In the genomic region with DNA sequence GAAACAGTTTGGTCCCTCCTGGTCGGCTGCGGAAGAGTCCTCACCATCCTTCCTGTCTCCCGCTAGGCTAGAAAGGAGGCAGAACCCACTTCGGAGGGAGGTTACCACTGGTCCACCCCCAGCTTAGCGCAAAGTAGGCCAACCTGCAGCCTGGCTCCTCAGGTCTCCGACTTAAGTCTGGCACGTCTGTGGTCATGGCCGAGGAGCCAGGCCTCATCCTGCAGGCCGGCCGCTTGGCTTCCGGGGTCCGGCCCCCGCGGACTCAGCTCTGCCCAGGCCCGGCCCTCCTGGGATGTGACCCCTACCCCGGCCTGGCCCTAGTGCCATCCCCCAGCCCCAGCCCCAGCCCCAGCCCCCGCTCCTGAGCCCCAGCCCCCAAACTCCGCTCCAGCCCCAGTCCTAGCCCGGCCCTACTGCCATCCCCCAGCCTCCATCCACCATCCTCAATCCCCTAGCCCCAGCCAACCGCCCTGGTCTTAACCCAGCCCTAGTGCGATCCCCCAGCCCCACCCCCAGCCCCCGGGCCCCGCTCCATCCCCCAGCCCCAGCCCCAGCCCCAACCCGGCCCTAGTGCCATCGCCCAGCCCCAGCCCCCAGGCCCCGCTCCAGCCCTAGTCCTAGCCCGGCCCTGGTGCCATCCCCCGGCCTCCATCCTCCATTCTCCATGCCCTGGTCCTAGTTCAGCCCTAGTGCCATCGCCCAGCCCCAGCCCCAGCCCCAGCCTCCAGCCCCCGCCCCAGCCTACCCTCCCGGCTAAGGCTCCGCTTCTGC, we compare ENCODE assay signal across 8 cellular contexts. TPM values are rescaled to one million over a fixed set of nuclear protein-coding genes. Genes with fewer than 3 reads are reported as not detected.
DNase-seq lines count a peak whose midpoint lies in the region; TF ChIP-seq lines count a peak whose summit lies in the region.

No MANE protein-coding gene starts in this region.

- H3K4me1 Mint-ChIP-seq in activated CD4-positive, alpha-beta T cell treated with anti-CD3 and anti-CD28 coated beads, Interleukin-2, amount 10 ng/mL, durations not matched to agents 7 days and 5 days: peaks cover 21% of the 10 kb centered on the region

- H3K4me2 ChIP-seq in Karpas-422 (ENCODE audit: low read depth, low read length, poor library complexity, severe bottlenecking) (peak overlapping the region; percentile 95), hepatocyte (peak overlapping the region; percentile 96)

- H3K27me3 Mint-ChIP-seq in activated CD4-positive, alpha-beta T cell treated with anti-CD3 and anti-CD28 coated beads, Interleukin-2, amount 10 ng/mL, durations not matched to agents 7 days and 5 days: no peaks in the 10 kb centered on the region

- CTCF ChIA-PET in activated CD4-positive, alpha-beta T cell treated with anti-CD3 and anti-CD28 coated beads, Interleukin-2, amount 10 ng/mL, durations not matched to agents 7 days and 5 days (lab: Charles Lee): no interaction called here

- peak overlapping the region; percentile 97 for H3K9ac ChIP-seq in Karpas-422 (ENCODE audit: low read length)

- H3K4me1 ChIP-seq in Karpas-422 (ENCODE audit: low read length) (peaks cover 7% of the 10 kb centered on the region), hepatocyte (ENCODE audit: insufficient read depth) (peaks cover 8% of the 10 kb centered on the region)

- H3K36me3 Mint-ChIP-seq in activated CD4-positive, alpha-beta T cell treated with anti-CD3 and anti-CD28 coated beads, Interleukin-2, amount 10 ng/mL, durations not matched to agents 7 days and 5 days (ENCODE audit: low read depth): peaks cover 27% of the 10 kb centered on the region

- no peaks in the 10 kb centered on the region for H3K9me3 Mint-ChIP-seq in activated CD4-positive, alpha-beta T cell treated with anti-CD3 and anti-CD28 coated beads, Interleukin-2, amount 10 ng/mL, durations not matched to agents 7 days and 5 days

- POLR2A ChIA-PET in activated CD4-positive, alpha-beta T cell treated with anti-CD3 and anti-CD28 coated beads, Interleukin-2, amount 10 ng/mL, durations not matched to agents 7 days and 5 days (lab: Charles Lee): interaction anchor here (0.5 to 1.0 kb wide), 2 partner anchors 21 to 683 kb away, joined by 3 to 6 read pairs; no protein-coding TSS in a partner anchor

- DNase-seq in activated CD4-positive, alpha-beta T cell treated with anti-CD3 and anti-CD28 coated beads, Interleukin-2, amount 10 ng/mL, durations not matched to agents 7 days and 5 days: peak; percentile 40
- no peak for DNase-seq in activated CD4-positive, alpha-beta T cell treated with anti-CD3 and anti-CD28 coated beads, Interleukin-2, amount 50 U/mL, for 1 hour
- DNase-seq in Karpas-422 (peak; percentile 67), hepatocyte (ENCODE audit: low spot score) (peak; percentile 55), skeletal muscle cell (ENCODE audit: low read depth) (no peak), NCI-H2029 treated with DMSO at 0.1 percent for 48 hours (lab: John Stamatoyannopoulos, UW) (no peak), DMS79 treated with DMSO at 0.1 percent for 48 hours (lab: John Stamatoyannopoulos, UW) (no peak)

- peak overlapping the region; percentile 91 for H3K4me3 ChIP-seq in Karpas-422 (ENCODE audit: low read length)
- peak overlapping the region; percentile 86 for H3K4me3 ChIP-seq in hepatocyte
- peak overlapping the region; percentile 69 for H3K4me3 ChIP-seq in skeletal muscle cell (ENCODE audit: low read depth, low read length)

- H3K9me2 ChIP-seq in Karpas-422 (replicated peaks; ENCODE audit: insufficient read depth, low read length) (no peaks in the 10 kb centered on the region), hepatocyte (replicated peaks; ENCODE audit: insufficient read depth) (no peaks in the 10 kb centered on the region)

- 1 to 4% (median 2%) methylated on average over 28 to 32 of the region's 32 CpGs for WGBS in adipose tissue, 3 donors
- 4% methylated on average over 17 of the region's 32 CpGs for WGBS in hepatocyte (ENCODE audit: low lambda C conversion rate, missing lambda C conversion rate)

- H2AFZ ChIP-seq in Karpas-422 (ENCODE audit: low read length): peak overlapping the region; percentile 84; the same call in 1 of the 2 replicates
- H2AFZ ChIP-seq in hepatocyte: peak overlapping the region; percentile 80

- H3K36me3 ChIP-seq in Karpas-422 (ENCODE audit: insufficient read depth, low read length) (peaks cover 23% of the 10 kb centered on the region; the same call in 1 of the 2 replicates), hepatocyte (replicated peaks; ENCODE audit: insufficient read depth, low read depth) (no peaks in the 10 kb centered on the region)

- peak overlapping the region; percentile 81 for H3K4me3 Mint-ChIP-seq in activated CD4-positive, alpha-beta T cell treated with anti-CD3 and anti-CD28 coated beads, Interleukin-2, amount 10 ng/mL, durations not matched to agents 7 days and 5 days

- H3K27me3 ChIP-seq in Karpas-422 (ENCODE audit: low read length) (no peaks in the 10 kb centered on the region), hepatocyte (no peaks in the 10 kb centered on the region)

- peak overlapping the region; percentile 83 for H3K27ac Mint-ChIP-seq in activated CD4-positive, alpha-beta T cell treated with anti-CD3 and anti-CD28 coated beads, Interleukin-2, amount 10 ng/mL, durations not matched to agents 7 days and 5 days

- H3K9me3 ChIP-seq in Karpas-422 (ENCODE audit: low read length): no peaks in the 10 kb centered on the region
- H3K9me3 ChIP-seq in hepatocyte (ENCODE audit: low read depth): no peaks in the 10 kb centered on the region

- H3K27ac ChIP-seq in Karpas-422 (ENCODE audit: low read length) (0 out of 2 replicates have a peak overlapping the region, but pooled peaks have one; percentile 47), adipose tissue (ENCODE audit: low read depth, low read length) (peak overlapping the region; percentile 34), hepatocyte (peak overlapping the region; percentile 88)

- TF ChIP-seq CTCF in hepatocyte (IDR thresholded peaks at IDR 0.05; ENCODE audit: poor library complexity): no peak

- H4K20me1 ChIP-seq in Karpas-422 (ENCODE audit: insufficient read depth, low read depth, low read length) (peaks cover 8% of the 10 kb centered on the region; the same call in 1 of the 2 replicates), hepatocyte (ENCODE audit: insufficient read depth, poor library complexity, severe bottlenecking) (no peaks in the 10 kb centered on the region)

- H3K79me2 ChIP-seq in Karpas-422 (ENCODE audit: low read length) (peaks cover 31% of the 10 kb centered on the region), hepatocyte (peaks cover 25% of the 10 kb centered on the region)

RNA-seq across cellular contexts. Expression of gene TOR1A, which starts 0.6 kb away (rescaled TPM):
- total RNA-seq in activated CD4-positive, alpha-beta T cell treated with anti-CD3 and anti-CD28 coated beads, Interleukin-2, amount 10 ng/mL, durations not matched to agents 7 days and 5 days: 10 to 100 TPM; 52.0 to 58.5 TPM
- 41.7 and 53.1 TPM in 2 replicates for total RNA-seq in Karpas-422 (2014; rRNA removed; shearing (Covaris generic); ENCODE audit: low replicate concordance)
- 10 to 100 TPM; 16.0 to 29.6 (median 16.1) TPM for polyA plus RNA-seq in adipose tissue
- total RNA-seq in hepatocyte: 38.7 and 44.8 TPM in 2 replicates
- polyA plus RNA-seq in hepatocyte: 40.2 and 50.4 TPM in 2 replicates

RNA-seq across cellular contexts. Expression of gene C9orf78, which starts 11.7 kb away (rescaled TPM):
- total RNA-seq in activated CD4-positive, alpha-beta T cell treated with anti-CD3 and anti-CD28 coated beads, Interleukin-2, amount 10 ng/mL, durations not matched to agents 7 days and 5 days: 10 to 100 TPM; 83.9 to 89.2 TPM
- 59.7 and 66.9 TPM in 2 replicates for total RNA-seq in Karpas-422 (2014; rRNA removed; shearing (Covaris generic); ENCODE audit: low replicate concordance)
- polyA plus RNA-seq in adipose tissue (10 to 100 TPM; 39.1 to 70.7 (median 41.9) TPM), hepatocyte (47.9 and 48.6 TPM in 2 replicates)
- 43.8 and 48.3 TPM in 2 replicates for total RNA-seq in hepatocyte

RNA-seq across cellular contexts. Expression of gene USP20, which starts 11.9 kb away (rescaled TPM):
- 100 to 1,000 TPM in 1 of 2 experiments, 10 to 100 TPM in 1; 90.8 to 105 TPM for total RNA-seq in activated CD4-positive, alpha-beta T cell treated with anti-CD3 and anti-CD28 coated beads, Interleukin-2, amount 10 ng/mL, durations not matched to agents 7 days and 5 days
- total RNA-seq in Karpas-422 (2014; rRNA removed; shearing (Covaris generic); ENCODE audit: low replicate concordance): 11.7 and 40.3 TPM in 2 replicates
- 10 to 100 TPM; 12.7 to 15.9 (median 15.7) TPM for polyA plus RNA-seq in adipose tissue
- 10.6 and 11.2 TPM in 2 replicates for total RNA-seq in hepatocyte
- 25.3 and 29.0 TPM in 2 replicates for polyA plus RNA-seq in hepatocyte

RNA-seq across cellular contexts. Expression of gene TOR1B, which starts 20.4 kb away (rescaled TPM):
- total RNA-seq in activated CD4-positive, alpha-beta T cell treated with anti-CD3 and anti-CD28 coated beads, Interleukin-2, amount 10 ng/mL, durations not matched to agents 7 days and 5 days: 10 to 100 TPM; 21.9 to 27.1 TPM
- 10.5 and 14.2 TPM in 2 replicates for total RNA-seq in Karpas-422 (2014; rRNA removed; shearing (Covaris generic); ENCODE audit: low replicate concordance)
- polyA plus RNA-seq in adipose tissue: 10 to 100 TPM; 10.1 to 12.6 (median 10.9) TPM
- total RNA-seq in hepatocyte: 28.1 and 34.6 TPM in 2 replicates
- 7.7 and 11.5 TPM in 2 replicates for polyA plus RNA-seq in hepatocyte

Comparison
In these comparisons a context has a peak if more than half of its experiments do, and no peak if none do; other contexts are left out.
1. DNase-seq: peak in activated CD4-positive, alpha-beta T cell treated with anti-CD3 and anti-CD28 coated beads, Interleukin-2, amount 10 ng/mL, durations not matched to agents 7 days and 5 days (single experiment), Karpas-422 (single experiment) and hepatocyte (single experiment); none in activated CD4-positive, alpha-beta T cell treated with anti-CD3 and anti-CD28 coated beads, Interleukin-2, amount 50 U/mL, for 1 hour (single experiment), skeletal muscle cell (single experiment), NCI-H2029 treated with DMSO at 0.1 percent for 48 hours (single experiment) and DMS79 treated with DMSO at 0.1 percent for 48 hours (single experiment).
2. H3K27ac ChIP-seq: peak in every context shown above with its lines; median percentile 88 in hepatocyte; 47 in Karpas-422; 34 in adipose tissue.
3. Peak in every context shown above with its lines, with median percentiles within 50 percentile points of each other: H3K4me3 ChIP-seq.